ENCODE assay signal across 12 cellular contexts in genomic region chr6:44075137-44076015, GRCh38. TPM values are rescaled to one million over a fixed set of nuclear protein-coding genes. Genes with fewer than 3 reads are reported as not detected.
DNase-seq lines count a peak whose midpoint lies in the region; ATAC-seq and TF ChIP-seq lines count a peak whose summit lies in the region.
"Had no signal": no experiment of that assay in that cellular context is flagged by ENCODE, and none has a peak within 500 bp of the region (broad histone marks: within the 10 kb centered on the region; RNA-seq: fewer than 3 reads in every experiment).

No MANE protein-coding gene starts in this region.

- peak overlapping the region; percentile 59 for H2BK12ac ChIP-seq in neuronal stem cell (ENCODE audit: low read length)

- peak overlapping the region; percentile 94 for H2AK5ac ChIP-seq in neuronal stem cell (ENCODE audit: low read depth, low read length)

- H3K4me1 Mint-ChIP-seq in Calu3 (ENCODE audit: low read depth, unreplicated experiment) (peaks cover 84% of the 10 kb centered on the region), brain (peaks cover 86% of the 10 kb centered on the region)
- peaks cover 19% of the 10 kb centered on the region for H3K4me1 Mint-ChIP-seq in activated naive CD4-positive, alpha-beta T cell treated with anti-CD3 and anti-CD28 coated beads for 36 hours (ENCODE audit: low read depth)

- no CpG with 5 or more reads among the region's 6 CpGs for WGBS in neuronal stem cell (ENCODE audit: extremely low coverage in 2 of 2, insufficient read length in 2 of 2, insufficient replicate concordance in 1 of 2), 2 donors

- no peak overlapping the region for H4K91ac ChIP-seq in neuronal stem cell (ENCODE audit: low read depth, low read length, poor library complexity)

- no peak overlapping the region for H4K8ac ChIP-seq in neuronal stem cell (ENCODE audit: low read depth, low read length)

- H3K36me3 Mint-ChIP-seq in Calu3 (ENCODE audit: insufficient read depth, unreplicated experiment) (peaks cover 53% of the 10 kb centered on the region), brain (no peaks in the 10 kb centered on the region)
- no peaks in the 10 kb centered on the region for H3K36me3 Mint-ChIP-seq in activated naive CD4-positive, alpha-beta T cell treated with anti-CD3 and anti-CD28 coated beads for 36 hours (ENCODE audit: low read depth)

- no peak overlapping the region for H3K4me2 ChIP-seq in neuronal stem cell (ENCODE audit: insufficient read depth, low read length, poor library complexity, severe bottlenecking)

- H3K9me3 ChIP-seq in MG63 = no peaks in the 10 kb centered on the region
- H3K9me3 ChIP-seq in neuronal stem cell (replicated peaks in 1 of 2; ENCODE audit: control insufficient read depth in 2 of 2, insufficient read depth in 1 of 2, low read depth in 1 of 2, low read length in 2 of 2) = peaks cover 0 to 2% of the 10 kb centered on the region in 2 donors
- H3K9me3 ChIP-seq: mucosa of descending colon had no signal

- H3K79me1 ChIP-seq in neuronal stem cell (ENCODE audit: low read depth, low read length) = peaks cover 2% of the 10 kb centered on the region

- no peaks in the 10 kb centered on the region for H3K9me3 Mint-ChIP-seq in Calu3 (ENCODE audit: low read depth, unreplicated experiment)
- peaks cover 0 to 5% (median 0%) of the 10 kb centered on the region in 5 experiments for H3K9me3 Mint-ChIP-seq in brain
- no peaks in the 10 kb centered on the region for H3K9me3 Mint-ChIP-seq in activated naive CD4-positive, alpha-beta T cell treated with anti-CD3 and anti-CD28 coated beads for 36 hours

- H2BK120ac ChIP-seq in neuronal stem cell (ENCODE audit: low read depth, low read length) = no peak overlapping the region

- CTCF ChIA-PET in Calu3 (lab: Charles Lee) = interaction anchor here (0.7 to 5.3 kb wide), 15 partner anchors 12 to 351 kb away, joined by 3 to 33 read pairs (median 6); partner anchors contain the start of gene VEGFA
- CTCF ChIA-PET in activated naive CD4-positive, alpha-beta T cell treated with anti-CD3 and anti-CD28 coated beads for 36 hours (lab: Charles Lee) = interaction anchor here (0.6 to 4.0 kb wide), 20 partner anchors 8 to 437 kb away, joined by 3 to 39 read pairs (median 4); partner anchors contain the start of gene VEGFA

- H3K27me3 Mint-ChIP-seq in Calu3 (ENCODE audit: unreplicated experiment) (no peaks in the 10 kb centered on the region), brain (peaks cover 2% of the 10 kb centered on the region)
- peaks cover 3% of the 10 kb centered on the region for H3K27me3 Mint-ChIP-seq in activated naive CD4-positive, alpha-beta T cell treated with anti-CD3 and anti-CD28 coated beads for 36 hours (ENCODE audit: low read depth)

- no peak overlapping the region for H3K14ac ChIP-seq in neuronal stem cell (ENCODE audit: low read length)

- DNase-seq in Calu3 (no peak), MG63 (peak; percentile 79), neuronal stem cell (ENCODE audit: low spot score) (no peak), T-helper 2 cell (no peak), kidney glomerular epithelial cell (lab: John Stamatoyannopoulos, UW) (no peak)
- DNase-seq in activated naive CD4-positive, alpha-beta T cell treated with anti-CD3 and anti-CD28 coated beads for 36 hours = no peak
- DNase-seq: SW 1271 had no signal

- peak overlapping the region; percentile 2 for H3K18ac ChIP-seq in neuronal stem cell (ENCODE audit: low read length)

- no peak overlapping the region for H3K27ac ChIP-seq in neuronal stem cell (replicated peaks; ENCODE audit: low read length)
- H3K27ac ChIP-seq: HL-60 had no signal

- peak overlapping the region; percentile 89 for H3K27ac Mint-ChIP-seq in Calu3 (ENCODE audit: unreplicated experiment)
- H3K27ac Mint-ChIP-seq in brain = peak overlapping the region; percentile 92 to 97 (median 94)
- H3K27ac Mint-ChIP-seq in activated naive CD4-positive, alpha-beta T cell treated with anti-CD3 and anti-CD28 coated beads for 36 hours = no peak overlapping the region
- H3K27ac Mint-ChIP-seq: B cell had no signal

- peak overlapping the region; percentile 61 for H3K4ac ChIP-seq in neuronal stem cell (ENCODE audit: low read length)

- no peak for ATAC-seq in GM21786 (IDR thresholded peaks at IDR 0.05; ENCODE audit: unreplicated experiment)

- H3K27me3 ChIP-seq in MG63 (no peaks in the 10 kb centered on the region), neuronal stem cell (ENCODE audit: control insufficient read depth in 3 of 3, insufficient read depth in 3 of 3, low read depth in 1 of 3, low read length in 3 of 3) (peaks cover 0 to 33% (median 5%) of the 10 kb centered on the region in 3 experiments)

- H3K9ac ChIP-seq in neuronal stem cell (ENCODE audit: low read depth, low read length, poor library complexity) = no peak overlapping the region

- no peak overlapping the region for H2AFZ ChIP-seq in neuronal stem cell (ENCODE audit: low read length)

- peak overlapping the region; percentile 12 for H3K23ac ChIP-seq in neuronal stem cell (ENCODE audit: low read depth, low read length, poor library complexity)

- peak overlapping the region; percentile 47 for H2BK5ac ChIP-seq in neuronal stem cell (ENCODE audit: low read length)

- H3K4me3 Mint-ChIP-seq in Calu3 (ENCODE audit: low read depth, unreplicated experiment) = peak overlapping the region; percentile 16
- H3K4me3 Mint-ChIP-seq in brain = peak overlapping the region in 3 of 5 experiments; percentile 73 to 87 (median 82)
- no peak overlapping the region for H3K4me3 Mint-ChIP-seq in activated naive CD4-positive, alpha-beta T cell treated with anti-CD3 and anti-CD28 coated beads for 36 hours

- no TSS peak for BruUV-seq in Calu3 (replicated peaks; lab: Mats Ljungman, UMichigan)

- peaks cover 9% of the 10 kb centered on the region for H3K36me3 ChIP-seq in MG63
- peaks cover 0 to 3% of the 10 kb centered on the region in 2 donors for H3K36me3 ChIP-seq in neuronal stem cell (replicated peaks in 1 of 2; ENCODE audit: control insufficient read depth in 2 of 2, insufficient read depth in 2 of 2, low read length in 2 of 2)

- intact Hi-C loops in Calu3 (cut with micrococcal nuclease; ENCODE audit: unreplicated experiment) = loop anchor here (1.0 kb wide), 1 partner anchor 302 kb away; no protein-coding TSS in a partner anchor
- intact Hi-C loops in activated naive CD4-positive, alpha-beta T cell treated with anti-CD3 and anti-CD28 coated beads for 36 hours (cut with micrococcal nuclease) = no loop called here

- peaks cover 24 to 26% of the 10 kb centered on the region in 2 donors for H3K4me1 ChIP-seq in neuronal stem cell (ENCODE audit: control insufficient read depth in 2 of 2, insufficient read depth in 1 of 2, low read depth in 1 of 2, low read length in 2 of 2)

- TF ChIP-seq CTCF in Calu3 (IDR thresholded peaks at IDR 0.05; ENCODE audit: unreplicated experiment) (no peak), brain (conservative IDR thresholded peaks at IDR 0.05) (no peak)

- no peak overlapping the region for H3K4me3 ChIP-seq in MG63
- H3K4me3 ChIP-seq in neuronal stem cell (ENCODE audit: low read length in 2 of 2) = no peak overlapping the region
- H3K4me3 ChIP-seq: mucosa of descending colon had no signal

- H2BK15ac ChIP-seq in neuronal stem cell (ENCODE audit: low read length) = peak overlapping the region; percentile 81

RNA-seq across cellular contexts. Expression of gene MRPL14, which starts 51.9 kb away (rescaled TPM):
- total RNA-seq in Calu3 (2022) = 98.9 and 103 TPM in 2 replicates
- 362 and 399 TPM in 2 replicates for total RNA-seq in MG63 (2014; rRNA removed; shearing (Covaris generic); ENCODE audit: low replicate concordance)
- 72.7 TPM for polyA plus RNA-seq in brain (ENCODE audit: insufficient read depth, low read depth, low replicate concordance)
- 64.6 TPM for polyA plus RNA-seq in neuronal stem cell (2013, experiment 1 of 2)
- 66.2 TPM for polyA plus RNA-seq in neuronal stem cell (2013, experiment 2 of 2)
- 10 to 100 TPM; 40.9 to 41.0 TPM for total RNA-seq in activated naive CD4-positive, alpha-beta T cell treated with anti-CD3 and anti-CD28 coated beads for 36 hours

RNA-seq across cellular contexts. Expression of gene TMEM63B, which starts 52.0 kb away (rescaled TPM):
- 84.2 and 86.8 TPM in 2 replicates for total RNA-seq in Calu3 (2022)
- total RNA-seq in MG63 (2014; rRNA removed; shearing (Covaris generic); ENCODE audit: low replicate concordance) = 18.4 and 35.3 TPM in 2 replicates
- polyA plus RNA-seq in brain (ENCODE audit: insufficient read depth, low read depth, low replicate concordance) = 48.2 TPM
- polyA plus RNA-seq in neuronal stem cell (2013, experiment 1 of 2) = 28.8 TPM
- polyA plus RNA-seq in neuronal stem cell (2013, experiment 2 of 2) = 27.4 TPM
- total RNA-seq in activated naive CD4-positive, alpha-beta T cell treated with anti-CD3 and anti-CD28 coated beads for 36 hours = 1 to 10 TPM; 7.8 to 8.3 TPM
